In the genomic region with DNA sequence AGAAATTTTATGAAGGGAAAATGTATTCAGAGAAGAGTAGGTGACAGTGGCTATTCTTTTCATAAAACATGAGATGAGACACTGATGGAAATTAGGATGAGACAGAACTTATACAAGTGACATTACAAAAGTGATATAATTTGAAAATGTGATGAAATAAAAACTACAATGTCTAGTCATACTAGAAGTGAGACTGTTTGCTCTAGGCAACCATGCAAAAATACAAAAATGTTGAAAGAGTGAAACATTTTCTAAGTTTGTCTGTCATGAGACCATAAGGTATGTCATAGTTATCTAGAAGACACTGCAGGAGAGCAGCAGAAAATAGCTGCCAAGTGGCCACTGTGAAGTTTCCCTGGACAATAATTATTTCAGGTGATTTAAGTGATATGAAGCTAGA, we compare ENCODE assay signal across 1 cellular context.
TF ChIP-seq lines count a peak whose summit lies in the region.

No MANE protein-coding gene starts in this region.

TF ChIP-seq in GM23338, 12 proteins besides CTCF, POLR2A, EP300 and RAD21 (continued from another document):
- no peak for TF ChIP-seq ZNF331 (CRISPR knock-in tag; IDR thresholded peaks at IDR 0.05; ENCODE audit: low read depth)
- TF ChIP-seq, protein P1, sequence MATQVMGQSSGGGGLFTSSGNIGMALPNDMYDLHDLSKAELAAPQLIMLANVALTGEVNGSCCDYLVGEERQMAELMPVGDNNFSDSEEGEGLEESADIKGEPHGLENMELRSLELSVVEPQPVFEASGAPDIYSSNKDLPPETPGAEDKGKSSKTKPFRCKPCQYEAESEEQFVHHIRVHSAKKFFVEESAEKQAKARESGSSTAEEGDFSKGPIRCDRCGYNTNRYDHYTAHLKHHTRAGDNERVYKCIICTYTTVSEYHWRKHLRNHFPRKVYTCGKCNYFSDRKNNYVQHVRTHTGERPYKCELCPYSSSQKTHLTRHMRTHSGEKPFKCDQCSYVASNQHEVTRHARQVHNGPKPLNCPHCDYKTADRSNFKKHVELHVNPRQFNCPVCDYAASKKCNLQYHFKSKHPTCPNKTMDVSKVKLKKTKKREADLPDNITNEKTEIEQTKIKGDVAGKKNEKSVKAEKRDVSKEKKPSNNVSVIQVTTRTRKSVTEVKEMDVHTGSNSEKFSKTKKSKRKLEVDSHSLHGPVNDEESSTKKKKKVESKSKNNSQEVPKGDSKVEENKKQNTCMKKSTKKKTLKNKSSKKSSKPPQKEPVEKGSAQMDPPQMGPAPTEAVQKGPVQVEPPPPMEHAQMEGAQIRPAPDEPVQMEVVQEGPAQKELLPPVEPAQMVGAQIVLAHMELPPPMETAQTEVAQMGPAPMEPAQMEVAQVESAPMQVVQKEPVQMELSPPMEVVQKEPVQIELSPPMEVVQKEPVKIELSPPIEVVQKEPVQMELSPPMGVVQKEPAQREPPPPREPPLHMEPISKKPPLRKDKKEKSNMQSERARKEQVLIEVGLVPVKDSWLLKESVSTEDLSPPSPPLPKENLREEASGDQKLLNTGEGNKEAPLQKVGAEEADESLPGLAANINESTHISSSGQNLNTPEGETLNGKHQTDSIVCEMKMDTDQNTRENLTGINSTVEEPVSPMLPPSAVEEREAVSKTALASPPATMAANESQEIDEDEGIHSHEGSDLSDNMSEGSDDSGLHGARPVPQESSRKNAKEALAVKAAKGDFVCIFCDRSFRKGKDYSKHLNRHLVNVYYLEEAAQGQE (IDR thresholded peaks at IDR 0.05; ENCODE audit: unreplicated experiment), result no peak
